In the genomic region with DNA sequence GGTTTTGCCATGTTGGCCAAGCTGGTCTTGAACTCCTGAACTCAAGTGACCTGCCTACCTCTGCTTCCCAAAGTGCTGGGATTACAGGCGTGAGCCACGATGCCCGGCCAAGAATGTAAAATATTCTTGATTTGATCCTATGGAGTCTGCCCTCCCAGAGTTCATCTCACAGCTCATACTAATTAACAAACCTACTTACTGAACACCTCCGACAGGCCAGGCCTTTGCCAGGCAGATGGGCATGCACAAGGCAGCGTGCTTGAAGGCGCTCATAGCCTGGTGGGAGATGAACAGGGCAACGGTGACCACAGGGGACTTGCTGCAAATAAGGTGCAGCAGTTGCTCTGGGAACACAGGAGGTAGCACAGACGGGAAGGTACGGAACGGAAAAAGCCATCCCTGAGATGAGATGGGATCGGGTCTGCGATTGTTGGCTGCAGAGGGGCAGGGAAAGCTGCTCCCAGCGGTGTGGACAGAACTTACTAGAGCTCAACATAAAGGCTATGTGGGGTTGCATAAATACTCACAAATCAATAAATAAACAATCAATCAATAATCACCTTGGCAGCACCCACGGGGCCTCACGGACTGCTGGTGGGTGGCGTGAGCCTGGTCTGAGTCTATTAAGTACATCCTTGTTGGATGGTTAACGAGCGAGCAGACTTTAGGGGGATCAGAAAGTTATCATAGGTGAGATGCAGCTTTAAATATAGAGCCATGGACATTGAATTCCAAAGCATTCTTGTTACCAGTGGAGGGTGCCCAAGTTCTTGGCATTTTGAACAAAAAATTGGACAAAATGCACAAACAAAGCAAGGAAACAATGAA, we compare ENCODE assay signal across 8 cellular contexts. TPM values are rescaled to one million over a fixed set of nuclear protein-coding genes. Genes with fewer than 3 reads are reported as not detected.
A peak's percentile ranks its signal among the peaks of the same experiment; 100 is the strongest.
DNase-seq lines count a peak whose midpoint lies in the region; ATAC-seq and TF ChIP-seq lines count a peak whose summit lies in the region.

No MANE protein-coding gene starts in this region.

- TSS peak; percentile 54 for BruUV-seq in PC-3 (replicated peaks; lab: Mats Ljungman, UMichigan)

- peak overlapping the region; percentile 83 for H3K4me2 ChIP-seq in PC-3 (ENCODE audit: low read length)
- H3K4me2 ChIP-seq in neuronal stem cell (ENCODE audit: insufficient read depth, low read length, poor library complexity, severe bottlenecking): no peak overlapping the region

- no peaks in the 10 kb centered on the region for H3K9me2 ChIP-seq in PC-3 (replicated peaks; ENCODE audit: low read length)

- H3K4me3 ChIP-seq in AG04449 (ENCODE audit: low read depth, low read length) (peak overlapping the region; percentile 41), PC-3 (ENCODE audit: low read length) (peak overlapping the region; percentile 74), epithelial cell of esophagus (ENCODE audit: low read length) (peak overlapping the region; percentile 37), neuronal stem cell (ENCODE audit: low read length in 2 of 2) (peak overlapping the region in 1 of 2 donors; percentile 23)

- no peak overlapping the region for H4K91ac ChIP-seq in neuronal stem cell (ENCODE audit: low read depth, low read length, poor library complexity)

- no peak overlapping the region for H3K23ac ChIP-seq in neuronal stem cell (ENCODE audit: low read depth, low read length, poor library complexity)

- CTCF ChIA-PET in AG04449 (lab: Yijun Ruan, JAX): interaction anchor here (1.0 to 1.2 kb wide), 2 partner anchors 23 to 93 kb away, joined by 3 read pairs; no protein-coding TSS in a partner anchor
- CTCF ChIA-PET in PC-3 (lab: Charles Lee): interaction anchor here (0.7 kb wide), 1 partner anchor 179 kb away, joined by 3 read pairs; no protein-coding TSS in a partner anchor

- H2AFZ ChIP-seq in PC-3 (ENCODE audit: low read length) (peak overlapping the region; percentile 77), neuronal stem cell (ENCODE audit: low read length) (peak overlapping the region; percentile 75)

- H2BK120ac ChIP-seq in neuronal stem cell (ENCODE audit: low read depth, low read length): no peak overlapping the region

- H3K4me1 ChIP-seq in PC-3 (ENCODE audit: insufficient read depth, low read length) (peaks cover 11% of the 10 kb centered on the region; the same call in 1 of the 2 replicates), neuronal stem cell (ENCODE audit: control insufficient read depth in 2 of 2, insufficient read depth in 1 of 2, low read depth in 1 of 2, low read length in 2 of 2) (peaks cover 5 to 7% of the 10 kb centered on the region in 2 donors)

- intact Hi-C loops in PC-3 (cut with micrococcal nuclease): no loop called here

- peak overlapping the region; percentile 30; the same call in 1 of the 2 replicates for H3K27ac ChIP-seq in PC-3 (ENCODE audit: low read length)
- H3K27ac ChIP-seq in neuronal stem cell (replicated peaks; ENCODE audit: low read length): peak overlapping the region; percentile 47

- H3K36me3 ChIP-seq in PC-3 (ENCODE audit: low read depth, low read length) (no peaks in the 10 kb centered on the region), neuronal stem cell (replicated peaks in 1 of 2; ENCODE audit: control insufficient read depth in 2 of 2, insufficient read depth in 2 of 2, low read length in 2 of 2) (peaks cover 0 to 3% of the 10 kb centered on the region in 2 donors)

- ATAC-seq in PC-3 (peak; percentile 4; the same call in 1 of the 2 replicates), HG03097 (IDR thresholded peaks at IDR 0.05; ENCODE audit: low FRiP score, unreplicated experiment) (no peak)

- no peak overlapping the region for H3K14ac ChIP-seq in neuronal stem cell (ENCODE audit: low read length)

- H3K18ac ChIP-seq in neuronal stem cell (ENCODE audit: low read length): peak overlapping the region; percentile 90

- H3K27me3 ChIP-seq in PC-3 (ENCODE audit: low read length) (no peaks in the 10 kb centered on the region), neuronal stem cell (ENCODE audit: control insufficient read depth in 3 of 3, insufficient read depth in 3 of 3, low read depth in 1 of 3, low read length in 3 of 3) (no peaks in the 10 kb centered on the region)

- no peak overlapping the region for H2BK5ac ChIP-seq in neuronal stem cell (ENCODE audit: low read length)

- WGBS in neuronal stem cell (ENCODE audit: extremely low coverage in 2 of 2, insufficient read length in 2 of 2, insufficient replicate concordance in 1 of 2), 2 donors: no CpG with 5 or more reads among the region's 18 CpGs

- peak overlapping the region; percentile 45; the same call in 1 of the 2 replicates for H3K9ac ChIP-seq in PC-3 (ENCODE audit: low read length)
- no peak overlapping the region for H3K9ac ChIP-seq in neuronal stem cell (ENCODE audit: low read depth, low read length, poor library complexity)

- DNase-seq in AG04449 (ENCODE audit: low read depth, low spot score) (no peak), PC-3 (no peak), epithelial cell of esophagus (ENCODE audit: low read depth) (no peak), neuronal stem cell (ENCODE audit: low spot score) (no peak), epidermal melanocyte (ENCODE audit: insufficient read length, low spot score) (no peak), NCI-H226 (no peak)
- DNase-seq in stimulated activated CD4-positive, alpha-beta T cell treated with anti-CD3 and anti-CD28 coated beads, Interleukin-4, amount 100 ng/mL, for 4 hours: no peak

- no peaks in the 10 kb centered on the region for H3K9me3 ChIP-seq in PC-3 (ENCODE audit: low read length)
- peaks cover 4 to 6% of the 10 kb centered on the region in 2 donors for H3K9me3 ChIP-seq in neuronal stem cell (replicated peaks in 1 of 2; ENCODE audit: control insufficient read depth in 2 of 2, insufficient read depth in 1 of 2, low read depth in 1 of 2, low read length in 2 of 2)

- no peak overlapping the region for H2BK15ac ChIP-seq in neuronal stem cell (ENCODE audit: low read length)

- POLR2A ChIA-PET in AG04449 (lab: Yijun Ruan, JAX): no interaction called here
- POLR2A ChIA-PET in PC-3 (lab: Charles Lee; ENCODE audit: unreplicated experiment): interaction anchor here (0.7 kb wide), 1 partner anchor 70 kb away, joined by 5 read pairs; no protein-coding TSS in a partner anchor

- H4K20me1 ChIP-seq in PC-3 (ENCODE audit: low read length): no peaks in the 10 kb centered on the region

- H3K79me1 ChIP-seq in neuronal stem cell (ENCODE audit: low read depth, low read length): peaks cover 3% of the 10 kb centered on the region

- TF ChIP-seq CTCF in AG04449 (IDR thresholded peaks at IDR 0.05; ENCODE audit: insufficient read depth, low read length, missing control alignments) (no peak), PC-3 (conservative IDR thresholded peaks at IDR 0.05; ENCODE audit: low read depth, low read length) (no peak), epithelial cell of esophagus (IDR thresholded peaks at IDR 0.05; ENCODE audit: insufficient read depth, low read depth, low read length, missing control alignments) (no peak)

- H2BK12ac ChIP-seq in neuronal stem cell (ENCODE audit: low read length): peak overlapping the region; percentile 1

- H2AK5ac ChIP-seq in neuronal stem cell (ENCODE audit: low read depth, low read length): no peak overlapping the region

- H3K79me2 ChIP-seq in PC-3 (ENCODE audit: low read length): no peaks in the 10 kb centered on the region

- no peak overlapping the region for H4K8ac ChIP-seq in neuronal stem cell (ENCODE audit: low read depth, low read length)

- H3F3A ChIP-seq in PC-3 (ENCODE audit: low read length, unreplicated experiment): no peaks in the 10 kb centered on the region

- no peak overlapping the region for H3K4ac ChIP-seq in neuronal stem cell (ENCODE audit: low read length)

RNA-seq across cellular contexts. Expression of a gene that starts 4.7 kb away (rescaled TPM):
- total RNA-seq in PC-3 (2014; rRNA removed): 3.3 and 5.4 TPM in 2 replicates
- polyA plus RNA-seq in neuronal stem cell (2013, experiment 1 of 2): 29.0 TPM
- 30.5 TPM for polyA plus RNA-seq in neuronal stem cell (2013, experiment 2 of 2)

RNA-seq across cellular contexts. Expression of a gene that starts 13.3 kb away (rescaled TPM):
- total RNA-seq in PC-3 (2014; rRNA removed): 8.5 and 9.9 TPM in 2 replicates
- polyA plus RNA-seq in neuronal stem cell (2013, experiment 1 of 2): 20.9 TPM
- 19.5 TPM for polyA plus RNA-seq in neuronal stem cell (2013, experiment 2 of 2)

RNA-seq across cellular contexts. Expression of a gene that starts 40.1 kb away (rescaled TPM):
- not detected in 2 replicates for total RNA-seq in PC-3 (2014; rRNA removed)
- not detected for polyA plus RNA-seq in neuronal stem cell (2013, experiment 1 of 2)
- polyA plus RNA-seq in neuronal stem cell (2013, experiment 2 of 2): not detected
